In the genomic region with DNA sequence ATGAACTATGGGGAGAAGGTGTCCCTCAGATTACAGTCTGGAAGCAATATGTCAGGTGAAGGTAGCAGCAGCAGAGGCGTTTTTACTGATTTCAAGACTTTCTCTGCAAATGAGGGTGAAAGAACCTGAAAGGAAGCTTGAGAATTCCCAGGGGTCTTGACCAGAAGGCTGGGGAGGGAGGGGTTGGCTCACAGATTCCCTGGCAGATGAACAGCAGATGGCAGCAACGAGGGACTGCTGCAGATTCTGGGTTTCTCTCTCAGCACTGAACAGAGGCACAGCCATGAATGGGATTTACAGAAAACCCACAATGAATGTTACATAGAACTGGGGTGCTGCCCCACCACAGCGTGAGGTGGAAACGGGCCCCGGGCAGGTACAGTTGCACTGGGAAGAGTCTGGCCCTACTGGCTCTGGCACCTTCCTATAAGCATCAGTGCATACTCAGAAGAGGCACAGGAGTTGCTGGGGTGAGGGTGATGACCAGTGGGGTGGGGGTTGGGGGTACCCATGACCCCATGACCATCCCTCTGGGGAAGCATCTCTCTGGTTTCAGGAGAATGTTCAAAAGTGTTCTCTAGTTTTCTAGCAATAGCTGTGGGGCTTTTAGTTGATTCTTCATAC, we compare ENCODE assay signal across 8 cellular contexts.
DNase-seq lines count a peak whose midpoint lies in the region; ATAC-seq and TF ChIP-seq lines count a peak whose summit lies in the region.

No MANE protein-coding gene starts in this region.

- H3K4me1 ChIP-seq in effector memory CD4-positive, alpha-beta T cell (ENCODE audit: control insufficient read depth, insufficient read depth, low read length, poor library complexity, severe bottlenecking): no peaks in the 10 kb centered on the region

- no peaks in the 10 kb centered on the region for H3K27me3 ChIP-seq in kidney epithelial cell (ENCODE audit: control insufficient read depth, insufficient read depth, low read length)
- H3K27me3 ChIP-seq in effector memory CD4-positive, alpha-beta T cell (replicated peaks; ENCODE audit: control insufficient read depth, insufficient read depth, low read length, poor library complexity, severe bottlenecking): no peaks in the 10 kb centered on the region

- no peak overlapping the region for H3K27ac ChIP-seq in effector memory CD4-positive, alpha-beta T cell (ENCODE audit: insufficient read depth, low read length, poor library complexity, severe bottlenecking)

- H3K9me3 ChIP-seq in effector memory CD4-positive, alpha-beta T cell (ENCODE audit: control insufficient read depth, low read length): no peaks in the 10 kb centered on the region

- H3K9me3 Mint-ChIP-seq in activated CD4-positive, alpha-beta T cell treated with anti-CD3 and anti-CD28 coated beads, Interleukin-2, amount 10 ng/mL, durations not matched to agents 24 days and 14 days: no peaks in the 10 kb centered on the region

- TF ChIP-seq CTCF in kidney epithelial cell (IDR thresholded peaks at IDR 0.05; ENCODE audit: insufficient read depth, low read length, poor library complexity, severe bottlenecking): peak; percentile 66

- H3K4me3 Mint-ChIP-seq in activated CD4-positive, alpha-beta T cell treated with anti-CD3 and anti-CD28 coated beads, Interleukin-2, amount 10 ng/mL, durations not matched to agents 24 days and 14 days: no peak overlapping the region

- no peaks in the 10 kb centered on the region for H3K4me1 Mint-ChIP-seq in activated CD4-positive, alpha-beta T cell treated with anti-CD3 and anti-CD28 coated beads, Interleukin-2, amount 10 ng/mL, durations not matched to agents 24 days and 14 days

- peaks cover 2% of the 10 kb centered on the region for H3K27me3 Mint-ChIP-seq in activated CD4-positive, alpha-beta T cell treated with anti-CD3 and anti-CD28 coated beads, Interleukin-2, amount 10 ng/mL, durations not matched to agents 24 days and 14 days

- DNase-seq in ELF-1 (ENCODE audit: low read depth, low spot score): peak; percentile 70
- DNase-seq in NCI-H82 treated with DMSO at 0.1 percent for 48 hours (lab: John Stamatoyannopoulos, UW; ENCODE audit: unreplicated experiment): peak; percentile 25
- DNase-seq in kidney epithelial cell (ENCODE audit: low read depth): no peak
- no peak for DNase-seq in NCI-H1105 (lab: John Stamatoyannopoulos, UW)
- DNase-seq in effector memory CD4-positive, alpha-beta T cell: no peak
- no peak for DNase-seq in activated CD4-positive, alpha-beta T cell treated with anti-CD3 and anti-CD28 coated beads, Interleukin-2, amount 10 ng/mL, durations not matched to agents 24 days and 14 days

- intact Hi-C loops in activated CD4-positive, alpha-beta T cell treated with anti-CD3 and anti-CD28 coated beads, Interleukin-2, amount 10 ng/mL, durations not matched to agents 24 days and 14 days (cut with micrococcal nuclease): no loop called here

- no peak overlapping the region for H3K27ac Mint-ChIP-seq in activated CD4-positive, alpha-beta T cell treated with anti-CD3 and anti-CD28 coated beads, Interleukin-2, amount 10 ng/mL, durations not matched to agents 24 days and 14 days

- ATAC-seq in GM21576 (IDR thresholded peaks at IDR 0.05; ENCODE audit: unreplicated experiment): peak; percentile 81
- no peak for ATAC-seq in HG02763 (IDR thresholded peaks at IDR 0.05; ENCODE audit: unreplicated experiment)

- no peaks in the 10 kb centered on the region for H3K36me3 Mint-ChIP-seq in activated CD4-positive, alpha-beta T cell treated with anti-CD3 and anti-CD28 coated beads, Interleukin-2, amount 10 ng/mL, durations not matched to agents 24 days and 14 days (ENCODE audit: low read depth)

- H3K36me3 ChIP-seq in kidney epithelial cell (ENCODE audit: control insufficient read depth, insufficient read depth, low read length): no peaks in the 10 kb centered on the region
- H3K36me3 ChIP-seq in effector memory CD4-positive, alpha-beta T cell (ENCODE audit: control insufficient read depth, insufficient read depth, low read length): no peaks in the 10 kb centered on the region

- H3K4me3 ChIP-seq in kidney epithelial cell (ENCODE audit: low read depth, low read length): no peak overlapping the region
- H3K4me3 ChIP-seq in effector memory CD4-positive, alpha-beta T cell (ENCODE audit: insufficient read depth, low read depth, low read length, poor library complexity, severe bottlenecking): no peak overlapping the region

Comparison
In these comparisons a context has a peak if more than half of its experiments do, and no peak if none do; other contexts are left out.
1. DNase-seq: peak in ELF-1 (single experiment) and NCI-H82 treated with DMSO at 0.1 percent for 48 hours (single experiment); none in kidney epithelial cell (single experiment), NCI-H1105 (single experiment), effector memory CD4-positive, alpha-beta T cell (0 of 3) and activated CD4-positive, alpha-beta T cell treated with anti-CD3 and anti-CD28 coated beads, Interleukin-2, amount 10 ng/mL, durations not matched to agents 24 days and 14 days (single experiment).